ENCODE assay signal across 37 cellular contexts in genomic region chr20:44284032-44284431, GRCh38. TPM values are rescaled to one million over a fixed set of nuclear protein-coding genes. Genes with fewer than 3 reads are reported as not detected.
"Had no signal": no experiment of that assay in that cellular context is flagged by ENCODE, and none has a peak within 500 bp of the region (broad histone marks: within the 10 kb centered on the region; RNA-seq: fewer than 3 reads in every experiment).

No MANE protein-coding gene starts in this region.

- H3K27ac ChIP-seq: brain microvascular endothelial cell, VCaP had no signal

- H3K27ac Mint-ChIP-seq: activated B cell treated with CpG ODN at 0.5 μM for 24 hours; activated CD4-positive, alpha-beta memory T cell treated with anti-CD3 and anti-CD28 coated beads, Interleukin-2, amount 10 ng/mL, durations not matched to agents 7 days and 5 days; activated CD8-positive, alpha-beta memory T cell treated with anti-CD3 and anti-CD28 coated beads, Interleukin-2, amount 10 ng/mL, durations not matched to agents 7 days and 5 days; activated naive CD4-positive, alpha-beta T cell treated with anti-CD3 and anti-CD28 coated beads, Interleukin-2, amount 10 ng/mL, durations not matched to agents 7 days and 5 days; activated naive CD8-positive, alpha-beta T cell; activated naive CD8-positive, alpha-beta T cell treated with anti-CD3 and anti-CD28 coated beads, Interleukin-2, amount 50 U/mL, for 24 hours; T-helper 2 cell treated with Interferon-gamma antibody and Interleukin-4, amounts not matched to agents 5 μg/mL and 100 μg/mL, for 36 hours had no signal

- H3K27me3 ChIP-seq: brain microvascular endothelial cell had no signal

- H3K4me3 Mint-ChIP-seq: activated B cell treated with CpG ODN at 0.5 μM for 24 hours; activated CD4-positive, alpha-beta memory T cell treated with anti-CD3 and anti-CD28 coated beads, Interleukin-2, amount 10 ng/mL, durations not matched to agents 7 days and 5 days; activated CD8-positive, alpha-beta memory T cell treated with anti-CD3 and anti-CD28 coated beads, Interleukin-2, amount 10 ng/mL, durations not matched to agents 7 days and 5 days; activated naive CD4-positive, alpha-beta T cell treated with anti-CD3 and anti-CD28 coated beads, Interleukin-2, amount 10 ng/mL, durations not matched to agents 7 days and 5 days; activated naive CD8-positive, alpha-beta T cell; activated naive CD8-positive, alpha-beta T cell treated with anti-CD3 and anti-CD28 coated beads, Interleukin-2, amount 50 U/mL, for 24 hours; T-helper 2 cell treated with Interferon-gamma antibody and Interleukin-4, amounts not matched to agents 5 μg/mL and 100 μg/mL, for 36 hours had no signal

- ATAC-seq: activated CD8-positive, alpha-beta memory T cell treated with anti-CD3 and anti-CD28 coated beads, Interleukin-2, amount 10 ng/mL, durations not matched to agents 7 days and 5 days; activated naive CD8-positive, alpha-beta T cell treated with anti-CD3 and anti-CD28 coated beads, Interleukin-2, amount 50 U/mL, for 24 hours; Panc1 had no signal

- H3K36me3 Mint-ChIP-seq: activated CD8-positive, alpha-beta memory T cell treated with anti-CD3 and anti-CD28 coated beads, Interleukin-2, amount 10 ng/mL, durations not matched to agents 7 days and 5 days; activated naive CD4-positive, alpha-beta T cell treated with anti-CD3 and anti-CD28 coated beads, Interleukin-2, amount 10 ng/mL, durations not matched to agents 7 days and 5 days had no signal

- DNase-seq: activated B cell treated with CpG ODN at 0.5 μM for 24 hours; activated CD4-positive, alpha-beta memory T cell treated with anti-CD3 and anti-CD28 coated beads, Interleukin-2, amount 10 ng/mL, durations not matched to agents 7 days and 5 days; activated CD4-positive, alpha-beta T cell treated with anti-CD3 and anti-CD28 coated beads for 4 hours; activated CD4-positive, alpha-beta T cell treated with anti-CD3 and anti-CD28 coated beads, Interleukin-2, amount 50 U/mL, for 1 hour; activated CD4-positive, CD25-positive, alpha-beta regulatory T cell treated with anti-CD3 and anti-CD28 coated beads, Interleukin-2, amount 50 U/mL, for 72 hours; activated CD8-positive, alpha-beta memory T cell treated with anti-CD3 and anti-CD28 coated beads for 24 hours; activated CD8-positive, alpha-beta memory T cell treated with anti-CD3 and anti-CD28 coated beads, Interleukin-2, amount 10 ng/mL, durations not matched to agents 7 days and 5 days; activated CD8-positive, alpha-beta memory T cell treated with anti-CD3 and anti-CD28 coated beads, Interleukin-2, amount 50 U/mL, for 48 hours; activated effector memory CD4-positive, alpha-beta T cell treated with Interleukin-2 at 50 U/mL for 16 hours; activated naive CD4-positive, alpha-beta T cell treated with anti-CD3 and anti-CD28 coated beads, Interleukin-2, amount 10 ng/mL, durations not matched to agents 7 days and 5 days; activated naive CD8-positive, alpha-beta T cell treated with anti-CD3 and anti-CD28 coated beads, Interleukin-2, amount 50 U/mL, for 24 hours; activated T-cell treated with anti-CD3 and anti-CD28 coated beads, Interleukin-2, amount 50 U/mL, for 48 hours; anterior cingulate cortex; brain microvascular endothelial cell; central memory CD4-positive, alpha-beta T cell; KG1; NCI-H1092 treated with DMSO at 0.1 percent for 48 hours; NCI-H1417; NCI-H146; NCI-H187 treated with DMSO at 0.1 percent for 48 hours; NCI-H2081 treated with DMSO at 0.1 percent for 48 hours; NCI-H226; NCI-H446 treated with DMSO at 0.1 percent for 48 hours; NCI-H524 treated with DMSO at 0.1 percent for 48 hours; SHP77 treated with DMSO at 0.1 percent for 48 hours; SW 1271 had no signal

- H3K4me1 Mint-ChIP-seq: activated B cell treated with CpG ODN at 0.5 μM for 24 hours; activated CD4-positive, alpha-beta memory T cell treated with anti-CD3 and anti-CD28 coated beads, Interleukin-2, amount 10 ng/mL, durations not matched to agents 7 days and 5 days; activated CD8-positive, alpha-beta memory T cell treated with anti-CD3 and anti-CD28 coated beads, Interleukin-2, amount 10 ng/mL, durations not matched to agents 7 days and 5 days; activated naive CD4-positive, alpha-beta T cell treated with anti-CD3 and anti-CD28 coated beads, Interleukin-2, amount 10 ng/mL, durations not matched to agents 7 days and 5 days; activated naive CD8-positive, alpha-beta T cell treated with anti-CD3 and anti-CD28 coated beads, Interleukin-2, amount 50 U/mL, for 24 hours had no signal

- H3K27me3 Mint-ChIP-seq: activated B cell treated with CpG ODN at 0.5 μM for 24 hours; activated CD8-positive, alpha-beta memory T cell treated with anti-CD3 and anti-CD28 coated beads, Interleukin-2, amount 10 ng/mL, durations not matched to agents 7 days and 5 days; activated naive CD4-positive, alpha-beta T cell treated with anti-CD3 and anti-CD28 coated beads, Interleukin-2, amount 10 ng/mL, durations not matched to agents 7 days and 5 days; activated naive CD8-positive, alpha-beta T cell; activated naive CD8-positive, alpha-beta T cell treated with anti-CD3 and anti-CD28 coated beads, Interleukin-2, amount 50 U/mL, for 24 hours had no signal

- H3K36me3 ChIP-seq: brain microvascular endothelial cell had no signal

- FAIRE-seq: colon, TTC549 had no signal

RNA-seq across cellular contexts. Expression of gene GDAP1L1, which starts 36.9 kb away (rescaled TPM):
- total RNA-seq: activated B cell treated with CpG ODN at 0.5 μM for 24 hours; activated CD4-positive, alpha-beta memory T cell treated with anti-CD3 and anti-CD28 coated beads, Interleukin-2, amount 10 ng/mL, durations not matched to agents 7 days and 5 days; activated CD8-positive, alpha-beta memory T cell treated with anti-CD3 and anti-CD28 coated beads, Interleukin-2, amount 10 ng/mL, durations not matched to agents 7 days and 5 days; LHCN-M2; RPMI7951; SK-MEL-5; T-helper 1 cell treated with Interleukin-12 subunit alpha and Interleukin-12 subunit beta and Interleukin-4 antibody, amounts not matched to agents 30 ng/mL and 1 ng/mL, for 36 hours had no signal

RNA-seq across cellular contexts. Expression of gene R3HDML, which starts 52.8 kb away (rescaled TPM):
- total RNA-seq: activated B cell treated with CpG ODN at 0.5 μM for 24 hours; activated CD4-positive, alpha-beta memory T cell treated with anti-CD3 and anti-CD28 coated beads, Interleukin-2, amount 10 ng/mL, durations not matched to agents 7 days and 5 days; activated CD8-positive, alpha-beta memory T cell treated with anti-CD3 and anti-CD28 coated beads, Interleukin-2, amount 10 ng/mL, durations not matched to agents 7 days and 5 days; cerebellum; LHCN-M2; RPMI7951; SK-MEL-5; T-helper 1 cell treated with Interleukin-12 subunit alpha and Interleukin-12 subunit beta and Interleukin-4 antibody, amounts not matched to agents 30 ng/mL and 1 ng/mL, for 36 hours had no signal
